In genomic region chr18:78773303-78773755, GRCh38 we compare ENCODE assay signal across 24 cellular contexts.
"Had no signal": no experiment of that assay in that cellular context is flagged by ENCODE, and none has a peak within 500 bp of the region (broad histone marks: within the 10 kb centered on the region; RNA-seq: fewer than 3 reads in every experiment).

No MANE protein-coding gene starts in this region.

- H3K27me3 ChIP-seq: brain microvascular endothelial cell had no signal

- H3K27ac ChIP-seq: brain microvascular endothelial cell, epithelial cell of prostate had no signal

- ATAC-seq: activated CD4-positive, alpha-beta T cell treated with anti-CD3 and anti-CD28 coated beads for 36 hours; activated CD8-positive, alpha-beta T cell treated with anti-CD3 and anti-CD28 coated beads, Interleukin-2, amount 10 ng/mL, durations not matched to agents 7 days and 5 days; activated T-cell treated with anti-CD3 and anti-CD28 coated beads, Interleukin-2, amount 50 U/mL, for 4 hours; activated T-helper 17 cell treated with anti-CD3 and anti-CD28 coated beads, Interleukin-2, amount 50 U/mL, for 72 hours; T-helper 17 cell had no signal

- DNase-seq: activated CD4-positive, alpha-beta memory T cell treated with anti-CD3 and anti-CD28 coated beads for 36 hours; activated CD4-positive, alpha-beta T cell treated with anti-CD3 and anti-CD28 coated beads for 36 hours; activated CD4-positive, alpha-beta T cell treated with anti-CD3 and anti-CD28 coated beads, Interleukin-2, amount 10 ng/mL, durations not matched to agents 24 days and 14 days; activated CD4-positive, CD25-positive, alpha-beta regulatory T cell; activated CD4-positive, CD25-positive, alpha-beta regulatory T cell treated with anti-CD3 and anti-CD28 coated beads, Interleukin-2, amount 50 U/mL, for 72 hours; activated CD8-positive, alpha-beta T cell treated with anti-CD3 and anti-CD28 coated beads, Interleukin-2, amount 10 ng/mL, durations not matched to agents 7 days and 5 days; activated effector memory CD4-positive, alpha-beta T cell treated with Interleukin-2 at 50 U/mL for 16 hours; activated gamma-delta T cell treated with Interleukin-2 at 50 U/mL for 16 hours; activated naive CD4-positive, alpha-beta T cell treated with anti-CD3 and anti-CD28 coated beads, Interleukin-2, amount 50 U/mL, for 16 hours; activated naive CD4-positive, alpha-beta T cell treated with Interleukin-2 at 50 U/mL for 16 hours; activated T-cell treated with anti-CD3 and anti-CD28 coated beads, Interleukin-2, amount 50 U/mL, for 4 hours; amniotic stem cell; anterior cingulate cortex; brain microvascular endothelial cell; caudate nucleus; cortex of kidney; dermis blood vessel endothelial cell; effector CD8-positive, alpha-beta T cell; foreskin fibroblast; T-helper 1 cell; T-helper 17 cell; T1000 had no signal

- H3K36me3 ChIP-seq: brain microvascular endothelial cell had no signal
